In genomic region chr19:35248310-35249145, GRCh38 we compare ENCODE assay signal across 1 cellular context.
TF ChIP-seq lines count a peak whose summit lies in the region.

TSS of gene LSR (plus strand) at chr19:35249002. CDS start at chr19:35249023, 21 bp downstream.

TF ChIP-seq in HEK293, 187 proteins besides CTCF, POLR2A, EP300 and RAD21 (continued from another document):
- TF ChIP-seq TSHZ1 (tag by site-specific recombination; IDR thresholded peaks at IDR 0.05; ENCODE audit: borderline replicate concordance) (peak; percentile 69; the same call in 1 of the 2 replicates), BCL6B (tag by site-specific recombination; IDR thresholded peaks at IDR 0.05) (peak; percentile 66; the same call in 1 of the 2 replicates), TCF7L2 (IDR thresholded peaks at IDR 0.05; ENCODE audit: borderline replicate concordance, low read depth, low read length) (0 out of 2 replicates have a peak, but pooled peaks have one; percentile 43), ZNF518A (tag by site-specific recombination; conservative IDR thresholded peaks at IDR 0.05; ENCODE audit: low read depth) (peak; percentile 77; the same call in 1 of the 2 replicates), WT1 (tag by site-specific recombination; IDR thresholded peaks at IDR 0.05) (peak; percentile 85), ZSCAN16 (tag by site-specific recombination; IDR thresholded peaks at IDR 0.05) (peak; percentile 76), ZNF350 (tag by site-specific recombination; IDR thresholded peaks at IDR 0.05) (no peak; the same call in 1 of the 2 replicates)
TF ChIP-seq in HEK293: peak in this region for 103.
